ENCODE assay signal across 2 cellular contexts in the genomic region with DNA sequence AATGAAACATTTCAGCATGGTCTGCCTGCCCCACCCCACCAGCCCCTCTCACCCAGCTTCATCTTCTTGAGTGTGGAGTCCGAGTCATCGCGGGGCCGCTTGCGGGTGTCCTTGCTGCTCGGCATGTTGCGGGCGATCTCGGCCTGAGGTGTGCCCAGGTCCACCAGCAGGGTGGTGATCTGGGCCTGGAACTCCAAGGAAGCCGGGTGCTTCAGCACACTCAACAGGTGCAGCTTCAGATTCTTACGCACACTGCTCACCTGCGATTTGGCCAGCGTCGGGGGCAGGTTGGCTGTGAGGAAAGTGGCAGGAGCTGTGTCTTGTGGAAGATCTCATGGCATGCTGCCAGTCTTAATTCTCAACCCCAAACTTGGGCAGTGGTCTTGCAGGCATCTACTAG.
A peak's percentile ranks its signal among the peaks of the same experiment; 100 is the strongest.
TF ChIP-seq lines count a peak whose summit lies in the region.

No MANE protein-coding gene starts in this region.

TF ChIP-seq in A549, 52 proteins besides CTCF, POLR2A, EP300 and RAD21:
- TF ChIP-seq PBX3 (IDR thresholded peaks at IDR 0.05), result no peak
- TF ChIP-seq SREBF2 (IDR thresholded peaks at IDR 0.05), result no peak
- TF ChIP-seq, protein P1, sequence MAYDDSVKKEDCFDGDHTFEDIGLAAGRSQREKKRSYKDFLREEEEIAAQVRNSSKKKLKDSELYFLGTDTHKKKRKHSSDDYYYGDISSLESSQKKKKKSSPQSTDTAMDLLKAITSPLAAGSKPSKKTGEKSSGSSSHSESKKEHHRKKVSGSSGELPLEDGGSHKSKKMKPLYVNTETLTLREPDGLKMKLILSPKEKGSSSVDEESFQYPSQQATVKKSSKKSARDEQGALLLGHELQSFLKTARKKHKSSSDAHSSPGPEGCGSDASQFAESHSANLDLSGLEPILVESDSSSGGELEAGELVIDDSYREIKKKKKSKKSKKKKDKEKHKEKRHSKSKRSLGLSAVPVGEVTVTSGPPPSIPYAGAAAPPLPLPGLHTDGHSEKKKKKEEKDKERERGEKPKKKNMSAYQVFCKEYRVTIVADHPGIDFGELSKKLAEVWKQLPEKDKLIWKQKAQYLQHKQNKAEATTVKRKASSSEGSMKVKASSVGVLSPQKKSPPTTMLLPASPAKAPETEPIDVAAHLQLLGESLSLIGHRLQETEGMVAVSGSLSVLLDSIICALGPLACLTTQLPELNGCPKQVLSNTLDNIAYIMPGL (CRISPR knock-in tag; IDR thresholded peaks at IDR 0.05; ENCODE audit: borderline replicate concordance), result no peak
- TF ChIP-seq BHLHE40 (IDR thresholded peaks at IDR 0.05; ENCODE audit: low read depth, low read length), result no peak
- TF ChIP-seq KDM5A (IDR thresholded peaks at IDR 0.05), result no peak
- no peak for TF ChIP-seq HOXB13 (CRISPR knock-in tag; IDR thresholded peaks at IDR 0.05; ENCODE audit: low read depth)
- TF ChIP-seq PHF8 (IDR thresholded peaks at IDR 0.05; ENCODE audit: borderline replicate concordance, low read depth), result no peak
- TF ChIP-seq HEYL (CRISPR knock-in tag; IDR thresholded peaks at IDR 0.05), result no peak
- TF ChIP-seq ZNF302 (CRISPR knock-in tag; IDR thresholded peaks at IDR 0.05), result no peak
- no peak for TF ChIP-seq TFCP2L1 (CRISPR knock-in tag; IDR thresholded peaks at IDR 0.05)
- no peak for TF ChIP-seq ZC3H11A (IDR thresholded peaks at IDR 0.05)
- TF ChIP-seq HDAC2 (IDR thresholded peaks at IDR 0.05), result no peak
- no peak for TF ChIP-seq CEBPB (IDR thresholded peaks at IDR 0.05)
- no peak for TF ChIP-seq CHD4 (IDR thresholded peaks at IDR 0.05; ENCODE audit: borderline replicate concordance)
- no peak for TF ChIP-seq ELK1 (IDR thresholded peaks at IDR 0.05; ENCODE audit: low read depth, low read length)
- no peak for TF ChIP-seq CBX8 (IDR thresholded peaks at IDR 0.05)
- TF ChIP-seq RCOR1 (IDR thresholded peaks at IDR 0.05; ENCODE audit: low read depth, low read length), result no peak

TF ChIP-seq in K562, 482 proteins besides CTCF, POLR2A, EP300 and RAD21:
- TF ChIP-seq HIVEP1 (CRISPR knock-in tag; IDR thresholded peaks at IDR 0.05) (no peak), ZNF507 (tag; conservative IDR thresholded peaks at IDR 0.05) (no peak), ZNF830 (CRISPR knock-in tag; IDR thresholded peaks at IDR 0.05) (no peak), MBD2 (IDR thresholded peaks at IDR 0.05; ENCODE audit: borderline replicate concordance, low read depth) (no peak), ETV5 (CRISPR knock-in tag; IDR thresholded peaks at IDR 0.05; ENCODE audit: low read depth) (no peak), SMARCC2 (IDR thresholded peaks at IDR 0.05; ENCODE audit: low read depth) (no peak), SP1 (CRISPR knock-in tag; IDR thresholded peaks at IDR 0.05) (no peak), TARDBP (IDR thresholded peaks at IDR 0.05) (no peak), MAX (CRISPR knock-in tag; IDR thresholded peaks at IDR 0.05) (no peak), CCAR2 (IDR thresholded peaks at IDR 0.05; ENCODE audit: low read depth, low read length) (no peak), POLR2G (IDR thresholded peaks at IDR 0.05; ENCODE audit: low read depth, low read length) (peak; percentile 29; the same call in 1 of the 2 replicates), ZZZ3 (IDR thresholded peaks at IDR 0.05) (no peak), PPARD (CRISPR knock-in tag; IDR thresholded peaks at IDR 0.05) (no peak), TOE1 (IDR thresholded peaks at IDR 0.05; ENCODE audit: borderline replicate concordance) (no peak), TOE1 (CRISPR knock-in tag; IDR thresholded peaks at IDR 0.05; ENCODE audit: borderline replicate concordance, low read depth) (no peak), TGIF2 (CRISPR knock-in tag; IDR thresholded peaks at IDR 0.05) (no peak), FOXK1 (CRISPR knock-in tag; IDR thresholded peaks at IDR 0.05; ENCODE audit: borderline replicate concordance) (no peak), RBFOX2 (IDR thresholded peaks at IDR 0.05; ENCODE audit: low read depth, low read length) (peak; percentile 36; the same call in 1 of the 2 replicates), ATF7 (IDR thresholded peaks at IDR 0.05) (no peak), THAP7 (CRISPR knock-in tag; IDR thresholded peaks at IDR 0.05) (no peak), ZNF384 (IDR thresholded peaks at IDR 0.05; ENCODE audit: low read depth, low read length) (no peak), CBX5 (IDR thresholded peaks at IDR 0.05; ENCODE audit: borderline replicate concordance, low read depth) (no peak), NFE2 (IDR thresholded peaks at IDR 0.05; ENCODE audit: low read depth) (no peak), CREM (IDR thresholded peaks at IDR 0.05; ENCODE audit: low read depth) (no peak)
- TF ChIP-seq, protein P2, sequence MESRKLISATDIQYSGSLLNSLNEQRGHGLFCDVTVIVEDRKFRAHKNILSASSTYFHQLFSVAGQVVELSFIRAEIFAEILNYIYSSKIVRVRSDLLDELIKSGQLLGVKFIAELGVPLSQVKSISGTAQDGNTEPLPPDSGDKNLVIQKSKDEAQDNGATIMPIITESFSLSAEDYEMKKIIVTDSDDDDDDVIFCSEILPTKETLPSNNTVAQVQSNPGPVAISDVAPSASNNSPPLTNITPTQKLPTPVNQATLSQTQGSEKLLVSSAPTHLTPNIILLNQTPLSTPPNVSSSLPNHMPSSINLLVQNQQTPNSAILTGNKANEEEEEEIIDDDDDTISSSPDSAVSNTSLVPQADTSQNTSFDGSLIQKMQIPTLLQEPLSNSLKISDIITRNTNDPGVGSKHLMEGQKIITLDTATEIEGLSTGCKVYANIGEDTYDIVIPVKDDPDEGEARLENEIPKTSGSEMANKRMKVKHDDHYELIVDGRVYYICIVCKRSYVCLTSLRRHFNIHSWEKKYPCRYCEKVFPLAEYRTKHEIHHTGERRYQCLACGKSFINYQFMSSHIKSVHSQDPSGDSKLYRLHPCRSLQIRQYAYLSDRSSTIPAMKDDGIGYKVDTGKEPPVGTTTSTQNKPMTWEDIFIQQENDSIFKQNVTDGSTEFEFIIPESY (CRISPR knock-in tag; IDR thresholded peaks at IDR 0.05), result peak; percentile 31; the same call in 1 of the 2 replicates
- TF ChIP-seq, protein P3, sequence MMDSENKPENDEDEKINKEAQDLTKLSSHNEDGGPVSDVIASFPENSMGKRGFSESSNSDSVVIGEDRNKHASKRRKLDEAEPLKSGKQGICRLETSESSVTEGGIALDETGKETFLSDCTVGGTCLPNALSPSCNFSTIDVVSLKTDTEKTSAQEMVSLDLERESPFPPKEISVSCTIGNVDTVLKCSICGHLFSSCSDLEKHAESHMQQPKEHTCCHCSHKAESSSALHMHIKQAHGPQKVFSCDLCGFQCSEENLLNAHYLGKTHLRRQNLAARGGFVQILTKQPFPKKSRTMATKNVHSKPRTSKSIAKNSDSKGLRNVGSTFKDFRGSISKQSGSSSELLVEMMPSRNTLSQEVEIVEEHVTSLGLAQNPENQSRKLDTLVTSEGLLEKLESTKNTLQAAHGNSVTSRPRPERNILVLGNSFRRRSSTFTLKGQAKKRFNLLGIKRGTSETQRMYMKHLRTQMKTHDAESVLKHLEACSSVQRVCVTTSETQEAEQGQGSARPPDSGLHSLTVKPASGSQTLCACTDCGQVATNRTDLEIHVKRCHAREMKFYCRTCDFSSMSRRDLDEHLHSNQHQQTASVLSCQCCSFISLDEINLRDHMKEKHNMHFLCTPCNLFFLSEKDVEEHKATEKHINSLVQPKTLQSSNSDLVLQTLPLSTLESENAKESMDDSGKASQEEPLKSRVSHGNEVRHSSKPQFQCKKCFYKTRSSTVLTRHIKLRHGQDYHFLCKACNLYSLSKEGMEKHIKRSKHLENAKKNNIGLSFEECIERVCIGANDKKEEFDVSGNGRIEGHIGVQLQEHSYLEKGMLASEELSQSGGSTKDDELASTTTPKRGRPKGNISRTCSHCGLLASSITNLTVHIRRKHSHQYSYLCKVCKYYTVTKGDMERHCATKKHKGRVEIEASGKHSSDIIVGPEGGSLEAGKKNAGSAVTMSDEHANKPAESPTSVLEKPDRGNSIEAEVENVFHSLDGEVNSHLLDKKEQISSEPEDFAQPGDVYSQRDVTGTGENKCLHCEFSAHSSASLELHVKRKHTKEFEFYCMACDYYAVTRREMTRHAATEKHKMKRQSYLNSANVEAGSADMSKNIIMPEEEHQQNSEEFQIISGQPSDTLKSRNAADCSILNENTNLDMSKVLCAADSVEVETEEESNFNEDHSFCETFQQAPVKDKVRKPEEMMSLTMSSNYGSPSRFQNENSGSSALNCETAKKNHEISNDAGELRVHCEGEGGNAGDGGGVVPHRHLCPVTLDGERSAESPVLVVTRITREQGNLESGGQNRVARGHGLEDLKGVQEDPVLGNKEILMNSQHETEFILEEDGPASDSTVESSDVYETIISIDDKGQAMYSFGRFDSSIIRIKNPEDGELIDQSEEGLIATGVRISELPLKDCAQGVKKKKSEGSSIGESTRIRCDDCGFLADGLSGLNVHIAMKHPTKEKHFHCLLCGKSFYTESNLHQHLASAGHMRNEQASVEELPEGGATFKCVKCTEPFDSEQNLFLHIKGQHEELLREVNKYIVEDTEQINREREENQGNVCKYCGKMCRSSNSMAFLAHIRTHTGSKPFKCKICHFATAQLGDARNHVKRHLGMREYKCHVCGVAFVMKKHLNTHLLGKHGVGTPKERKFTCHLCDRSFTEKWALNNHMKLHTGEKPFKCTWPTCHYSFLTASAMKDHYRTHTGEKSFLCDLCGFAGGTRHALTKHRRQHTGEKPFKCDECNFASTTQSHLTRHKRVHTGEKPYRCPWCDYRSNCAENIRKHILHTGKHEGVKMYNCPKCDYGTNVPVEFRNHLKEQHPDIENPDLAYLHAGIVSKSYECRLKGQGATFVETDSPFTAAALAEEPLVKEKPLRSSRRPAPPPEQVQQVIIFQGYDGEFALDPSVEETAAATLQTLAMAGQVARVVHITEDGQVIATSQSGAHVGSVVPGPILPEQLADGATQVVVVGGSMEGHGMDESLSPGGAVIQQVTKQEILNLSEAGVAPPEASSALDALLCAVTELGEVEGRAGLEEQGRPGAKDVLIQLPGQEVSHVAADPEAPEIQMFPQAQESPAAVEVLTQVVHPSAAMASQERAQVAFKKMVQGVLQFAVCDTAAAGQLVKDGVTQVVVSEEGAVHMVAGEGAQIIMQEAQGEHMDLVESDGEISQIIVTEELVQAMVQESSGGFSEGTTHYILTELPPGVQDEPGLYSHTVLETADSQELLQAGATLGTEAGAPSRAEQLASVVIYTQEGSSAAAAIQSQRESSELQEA (IDR thresholded peaks at IDR 0.05; ENCODE audit: low read depth), result no peak
- TF ChIP-seq, protein P4, sequence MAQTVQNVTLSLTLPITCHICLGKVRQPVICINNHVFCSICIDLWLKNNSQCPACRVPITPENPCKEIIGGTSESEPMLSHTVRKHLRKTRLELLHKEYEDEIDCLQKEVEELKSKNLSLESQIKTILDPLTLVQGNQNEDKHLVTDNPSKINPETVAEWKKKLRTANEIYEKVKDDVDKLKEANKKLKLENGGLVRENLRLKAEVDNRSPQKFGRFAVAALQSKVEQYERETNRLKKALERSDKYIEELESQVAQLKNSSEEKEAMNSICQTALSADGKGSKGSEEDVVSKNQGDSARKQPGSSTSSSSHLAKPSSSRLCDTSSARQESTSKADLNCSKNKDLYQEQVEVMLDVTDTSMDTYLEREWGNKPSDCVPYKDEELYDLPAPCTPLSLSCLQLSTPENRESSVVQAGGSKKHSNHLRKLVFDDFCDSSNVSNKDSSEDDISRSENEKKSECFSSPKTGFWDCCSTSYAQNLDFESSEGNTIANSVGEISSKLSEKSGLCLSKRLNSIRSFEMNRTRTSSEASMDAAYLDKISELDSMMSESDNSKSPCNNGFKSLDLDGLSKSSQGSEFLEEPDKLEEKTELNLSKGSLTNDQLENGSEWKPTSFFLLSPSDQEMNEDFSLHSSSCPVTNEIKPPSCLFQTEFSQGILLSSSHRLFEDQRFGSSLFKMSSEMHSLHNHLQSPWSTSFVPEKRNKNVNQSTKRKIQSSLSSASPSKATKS (CRISPR knock-in tag; IDR thresholded peaks at IDR 0.05), result no peak
